In the genomic region with DNA sequence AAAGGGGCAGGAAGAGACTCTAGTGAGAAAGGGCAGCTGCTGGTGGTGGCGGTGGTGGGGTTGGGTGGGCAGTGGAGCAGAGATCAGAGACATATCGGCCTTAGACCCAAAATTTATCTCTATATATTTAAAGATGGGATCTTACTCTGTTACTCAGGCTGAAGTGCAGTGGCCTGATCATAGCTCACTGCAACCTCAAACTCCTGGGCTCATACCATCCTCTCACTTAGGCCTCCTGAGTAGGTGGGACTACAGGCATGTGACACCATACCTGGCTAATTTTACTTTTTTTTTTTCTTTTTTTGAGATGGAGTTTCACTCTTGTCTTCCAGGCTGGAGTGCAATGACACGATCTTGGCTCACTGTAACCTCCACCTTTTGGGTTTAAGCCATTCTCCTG, we compare ENCODE assay signal across 21 cellular contexts. TPM values are rescaled to one million over a fixed set of nuclear protein-coding genes. Genes with fewer than 3 reads are reported as not detected.
A peak's percentile ranks its signal among the peaks of the same experiment; 100 is the strongest.
DNase-seq lines count a peak whose midpoint lies in the region; ATAC-seq and TF ChIP-seq lines count a peak whose summit lies in the region.
"Had no signal": no experiment of that assay in that cellular context is flagged by ENCODE, and none has a peak within 500 bp of the region (broad histone marks: within the 10 kb centered on the region; RNA-seq: fewer than 3 reads in every experiment).

No MANE protein-coding gene starts in this region.

- no peak overlapping the region for H3K4me3 ChIP-seq in left lung
- H3K4me3 ChIP-seq: Peyer's patch had no signal

- ATAC-seq in activated CD4-positive, alpha-beta T cell treated with anti-CD3 and anti-CD28 coated beads for 36 hours: no peak
- ATAC-seq in GM18907 (IDR thresholded peaks at IDR 0.05; ENCODE audit: unreplicated experiment): peak; percentile 36
- ATAC-seq in effector memory CD8-positive, alpha-beta T cell (replicated peaks): no peak
- ATAC-seq in natural killer cell: no peak
- ATAC-seq in left lung: no peak
- ATAC-seq in SK-N-SH treated with all-trans-retinoic acid at 6 μM for 48 hours: no peak
- ATAC-seq: HCT116 had no signal

- H3K4me1 ChIP-seq in left lung: peaks cover 6 to 24% of the 10 kb centered on the region in 2 donors
- H3K4me1 ChIP-seq: Peyer's patch had no signal

- no peak overlapping the region for H3K27ac ChIP-seq in left lung
- H3K27ac ChIP-seq: C4-2B, Peyer's patch had no signal

- no peaks in the 10 kb centered on the region for H3K36me3 ChIP-seq in left lung
- H3K36me3 ChIP-seq: Peyer's patch had no signal

- peaks cover 13% of the 10 kb centered on the region for H3K4me1 Mint-ChIP-seq in activated CD4-positive, alpha-beta T cell treated with anti-CD3 and anti-CD28 coated beads for 36 hours
- H3K4me1 Mint-ChIP-seq in effector memory CD8-positive, alpha-beta T cell (ENCODE audit: low read depth in 2 of 2): peaks cover 15 to 29% of the 10 kb centered on the region in 2 donors
- H3K4me1 Mint-ChIP-seq in natural killer cell: peaks cover 39% of the 10 kb centered on the region in 2 donors

- no peaks in the 10 kb centered on the region for H3K9me3 Mint-ChIP-seq in activated CD4-positive, alpha-beta T cell treated with anti-CD3 and anti-CD28 coated beads for 36 hours (ENCODE audit: low read depth)
- H3K9me3 Mint-ChIP-seq in effector memory CD8-positive, alpha-beta T cell: no peaks in the 10 kb centered on the region
- H3K9me3 Mint-ChIP-seq in natural killer cell: no peaks in the 10 kb centered on the region

- H3K27me3 ChIP-seq in left lung: peaks cover 0 to 16% of the 10 kb centered on the region in 2 donors
- H3K27me3 ChIP-seq: Peyer's patch had no signal

- no peaks in the 10 kb centered on the region for H3K9me3 ChIP-seq in left lung
- H3K9me3 ChIP-seq: Peyer's patch had no signal

- no peaks in the 10 kb centered on the region for H3K27me3 Mint-ChIP-seq in activated CD4-positive, alpha-beta T cell treated with anti-CD3 and anti-CD28 coated beads for 36 hours
- H3K27me3 Mint-ChIP-seq in effector memory CD8-positive, alpha-beta T cell: peaks cover 0 to 20% of the 10 kb centered on the region in 2 donors
- no peaks in the 10 kb centered on the region for H3K27me3 Mint-ChIP-seq in natural killer cell (ENCODE audit: low read depth in 2 of 2)

- CTCF ChIA-PET in activated CD4-positive, alpha-beta T cell treated with anti-CD3 and anti-CD28 coated beads for 36 hours (lab: Charles Lee): interaction anchor here (0.6 to 37.3 kb wide), 13 partner anchors 8 to 173 kb away, joined by 3 to 638 read pairs (median 6); a partner anchor contains a TSS

- no peaks in the 10 kb centered on the region for H3K36me3 Mint-ChIP-seq in activated CD4-positive, alpha-beta T cell treated with anti-CD3 and anti-CD28 coated beads for 36 hours (ENCODE audit: low read depth)
- H3K36me3 Mint-ChIP-seq in effector memory CD8-positive, alpha-beta T cell (ENCODE audit: insufficient read depth): no peaks in the 10 kb centered on the region
- H3K36me3 Mint-ChIP-seq in natural killer cell: no peaks in the 10 kb centered on the region

- peak overlapping the region; percentile 16 for H3K27ac Mint-ChIP-seq in activated CD4-positive, alpha-beta T cell treated with anti-CD3 and anti-CD28 coated beads for 36 hours
- H3K27ac Mint-ChIP-seq in effector memory CD8-positive, alpha-beta T cell: peak overlapping the region; percentile 12 to 33
- H3K27ac Mint-ChIP-seq in natural killer cell: peak overlapping the region; percentile 47 to 49

- TF ChIP-seq CTCF in natural killer cell (IDR thresholded peaks at IDR 0.05) (no peak), left lung (IDR thresholded peaks at IDR 0.05) (no peak)

- H3K4me3 Mint-ChIP-seq in activated CD4-positive, alpha-beta T cell treated with anti-CD3 and anti-CD28 coated beads for 36 hours: no peak overlapping the region
- H3K4me3 Mint-ChIP-seq in effector memory CD8-positive, alpha-beta T cell: no peak overlapping the region
- no peak overlapping the region for H3K4me3 Mint-ChIP-seq in natural killer cell

- POLR2A ChIA-PET in activated CD4-positive, alpha-beta T cell treated with anti-CD3 and anti-CD28 coated beads for 36 hours (lab: Charles Lee): no interaction called here

- no peak for DNase-seq in activated CD4-positive, alpha-beta T cell treated with anti-CD3 and anti-CD28 coated beads for 36 hours
- DNase-seq in activated CD4-positive, alpha-beta T cell treated with anti-CD3 and anti-CD28 coated beads for 1 hour: no peak
- no peak for DNase-seq in effector memory CD8-positive, alpha-beta T cell
- DNase-seq in natural killer cell (no peak), left lung (no peak), head of caudate nucleus (no peak)
- DNase-seq: AML-193; DND-41; GOT3; NCI-H1105; NCI-H1694; NCI-H2081 treated with DMSO at 0.1 percent for 48 hours; NK-92 treated with Interleukin-12 subunit alpha and Interleukin-12 subunit beta, amount 100 ng/mL, for 24 hours; Peyer's patch; Right ventricle myocardium superior had no signal

- intact Hi-C loops in activated CD4-positive, alpha-beta T cell treated with anti-CD3 and anti-CD28 coated beads for 36 hours (cut with DNase I, micrococcal nuclease): no loop called here
- intact Hi-C loops in natural killer cell (cut with micrococcal nuclease) (no loop called here), left lung (cut with DNase I) (loop anchor here in 1 of 2 donors (2.0 kb wide), 1 partner anchor 39 kb away; no protein-coding TSS in a partner anchor), head of caudate nucleus (cut with DNase I) (loop anchor here (5.0 kb wide), 1 partner anchor 40 kb away; no protein-coding TSS in a partner anchor)

TF ChIP-seq in SK-N-SH treated with all-trans-retinoic acid at 6 μM for 48 hours, 23 proteins besides CTCF, POLR2A, EP300 and RAD21:
- TF ChIP-seq ZNF565 (CRISPR knock-in tag; conservative IDR thresholded peaks at IDR 0.05; ENCODE audit: low read depth) (no peak), ESRRG (CRISPR knock-in tag; IDR thresholded peaks at IDR 0.05) (no peak), ZC3H10 (CRISPR knock-in tag; IDR thresholded peaks at IDR 0.05) (no peak), ARNTL (CRISPR knock-in tag; IDR thresholded peaks at IDR 0.05; ENCODE audit: borderline replicate concordance, low read depth) (no peak), ZNF8 (CRISPR knock-in tag; IDR thresholded peaks at IDR 0.05) (no peak), SNAI2 (CRISPR knock-in tag; IDR thresholded peaks at IDR 0.05) (no peak), ISL1 (CRISPR knock-in tag; IDR thresholded peaks at IDR 0.05) (no peak), TOX (CRISPR knock-in tag; IDR thresholded peaks at IDR 0.05; ENCODE audit: borderline replicate concordance) (no peak), OSR1 (CRISPR knock-in tag; IDR thresholded peaks at IDR 0.05) (no peak), RARB (CRISPR knock-in tag; IDR thresholded peaks at IDR 0.05) (no peak)
- TF ChIP-seq, protein P1, sequence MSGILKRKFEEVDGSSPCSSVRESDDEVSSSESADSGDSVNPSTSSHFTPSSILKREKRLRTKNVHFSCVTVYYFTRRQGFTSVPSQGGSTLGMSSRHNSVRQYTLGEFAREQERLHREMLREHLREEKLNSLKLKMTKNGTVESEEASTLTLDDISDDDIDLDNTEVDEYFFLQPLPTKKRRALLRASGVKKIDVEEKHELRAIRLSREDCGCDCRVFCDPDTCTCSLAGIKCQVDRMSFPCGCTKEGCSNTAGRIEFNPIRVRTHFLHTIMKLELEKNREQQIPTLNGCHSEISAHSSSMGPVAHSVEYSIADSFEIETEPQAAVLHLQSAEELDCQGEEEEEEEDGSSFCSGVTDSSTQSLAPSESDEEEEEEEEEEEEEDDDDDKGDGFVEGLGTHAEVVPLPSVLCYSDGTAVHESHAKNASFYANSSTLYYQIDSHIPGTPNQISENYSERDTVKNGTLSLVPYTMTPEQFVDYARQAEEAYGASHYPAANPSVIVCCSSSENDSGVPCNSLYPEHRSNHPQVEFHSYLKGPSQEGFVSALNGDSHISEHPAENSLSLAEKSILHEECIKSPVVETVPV (CRISPR knock-in tag; IDR thresholded peaks at IDR 0.05): no peak
- TF ChIP-seq, protein P2, sequence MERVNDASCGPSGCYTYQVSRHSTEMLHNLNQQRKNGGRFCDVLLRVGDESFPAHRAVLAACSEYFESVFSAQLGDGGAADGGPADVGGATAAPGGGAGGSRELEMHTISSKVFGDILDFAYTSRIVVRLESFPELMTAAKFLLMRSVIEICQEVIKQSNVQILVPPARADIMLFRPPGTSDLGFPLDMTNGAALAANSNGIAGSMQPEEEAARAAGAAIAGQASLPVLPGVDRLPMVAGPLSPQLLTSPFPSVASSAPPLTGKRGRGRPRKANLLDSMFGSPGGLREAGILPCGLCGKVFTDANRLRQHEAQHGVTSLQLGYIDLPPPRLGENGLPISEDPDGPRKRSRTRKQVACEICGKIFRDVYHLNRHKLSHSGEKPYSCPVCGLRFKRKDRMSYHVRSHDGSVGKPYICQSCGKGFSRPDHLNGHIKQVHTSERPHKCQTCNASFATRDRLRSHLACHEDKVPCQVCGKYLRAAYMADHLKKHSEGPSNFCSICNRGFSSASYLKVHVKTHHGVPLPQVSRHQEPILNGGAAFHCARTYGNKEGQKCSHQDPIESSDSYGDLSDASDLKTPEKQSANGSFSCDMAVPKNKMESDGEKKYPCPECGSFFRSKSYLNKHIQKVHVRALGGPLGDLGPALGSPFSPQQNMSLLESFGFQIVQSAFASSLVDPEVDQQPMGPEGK (CRISPR knock-in tag; IDR thresholded peaks at IDR 0.05; ENCODE audit: borderline replicate concordance): no peak

RNA-seq across cellular contexts. Expression of a gene that starts 18.6 kb away (rescaled TPM):
- 10 to 100 TPM; 38.6 to 58.0 TPM for total RNA-seq in activated CD4-positive, alpha-beta T cell treated with anti-CD3 and anti-CD28 coated beads for 36 hours
- total RNA-seq in natural killer cell: 100 to 1,000 TPM; 177 to 232 (median 207) TPM
- 100 to 1,000 TPM in 1 of 2 donors, 10 to 100 TPM in 1; 76.4 to 142 TPM for total RNA-seq in left lung

RNA-seq across cellular contexts. Expression of a gene that starts 35.7 kb away (rescaled TPM):
- total RNA-seq in activated CD4-positive, alpha-beta T cell treated with anti-CD3 and anti-CD28 coated beads for 36 hours: 1 to 10 TPM; 6.8 to 7.2 TPM
- total RNA-seq in natural killer cell: 1 to 10 TPM; 3.2 to 4.2 (median 4.0) TPM
- total RNA-seq in left lung: 1 to 10 TPM in 1 of 2 donors, under 1 TPM in 1; 0.47 to 1.4 TPM
- total RNA-seq: G401, NCI-H460, Right ventricle myocardium superior had no signal

RNA-seq across cellular contexts. Expression of a gene that starts 53.2 kb away (rescaled TPM):
- under 1 TPM; 0.73 to 0.74 TPM for total RNA-seq in activated CD4-positive, alpha-beta T cell treated with anti-CD3 and anti-CD28 coated beads for 36 hours
- total RNA-seq in natural killer cell (1 to 10 TPM; 5.4 to 9.8 (median 8.9) TPM), left lung (10 to 100 TPM; 18.1 to 19.0 TPM)

RNA-seq across cellular contexts. Expression of a gene that starts 59.9 kb away (rescaled TPM):
- total RNA-seq in activated CD4-positive, alpha-beta T cell treated with anti-CD3 and anti-CD28 coated beads for 36 hours: 100 to 1,000 TPM; 131 to 174 TPM
- total RNA-seq in natural killer cell (100 to 1,000 TPM; 230 to 257 (median 236) TPM), left lung (10 to 100 TPM; 39.3 to 95.7 TPM)
- total RNA-seq: G401, NCI-H460 had no signal
